In the genomic region with DNA sequence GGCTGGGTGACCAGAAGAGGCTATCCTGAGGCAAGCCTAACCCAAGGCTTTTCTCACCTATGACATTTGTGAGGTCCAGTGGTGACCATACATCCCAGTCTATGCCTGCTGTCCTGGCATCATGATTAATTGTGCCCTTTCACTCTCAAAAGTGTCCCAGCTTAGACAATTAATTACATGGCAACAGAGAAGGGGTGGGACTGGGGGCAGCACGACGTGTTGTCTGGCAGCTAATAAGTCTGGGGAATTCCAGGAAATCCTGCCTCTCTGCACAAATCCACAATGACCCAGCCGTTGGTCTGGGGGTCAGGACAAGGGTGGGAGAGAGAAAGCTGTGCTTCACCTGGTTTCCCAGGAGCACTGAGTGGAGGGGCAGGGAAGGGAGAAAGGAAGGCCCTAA, we compare ENCODE assay signal across 23 cellular contexts. TPM values are rescaled to one million over a fixed set of nuclear protein-coding genes. Genes with fewer than 3 reads are reported as not detected.
DNase-seq lines count a peak whose midpoint lies in the region; ATAC-seq and TF ChIP-seq lines count a peak whose summit lies in the region.
"Had no signal": no experiment of that assay in that cellular context is flagged by ENCODE, and none has a peak within 500 bp of the region (broad histone marks: within the 10 kb centered on the region; RNA-seq: fewer than 3 reads in every experiment).

No MANE protein-coding gene starts in this region.

- 11 to 18% (median 15%) methylated on average over 3 of the region's 3 CpGs for WGBS in adrenal gland, 4 donors

- peak overlapping the region in 4 of 5 donors; percentile 34 to 90 (median 68) for H3K27ac ChIP-seq in adrenal gland
- H3K27ac ChIP-seq in coronary artery = peak overlapping the region in 1 of 2 donors; percentile 90
- peak overlapping the region; percentile 96 for H3K27ac ChIP-seq in substantia nigra (ENCODE audit: low read depth, low read length, poor library complexity, severe bottlenecking)
- H3K27ac ChIP-seq: pancreas, testis had no signal

- TF ChIP-seq CTCF in adrenal gland (IDR thresholded peaks at IDR 0.05) = no peak
- no peak for TF ChIP-seq CTCF in coronary artery (IDR thresholded peaks at IDR 0.05)

- DNase-seq in adrenal gland = no peak
- DNase-seq in coronary artery (ENCODE audit: low spot score) = no peak
- peak; percentile 26 for DNase-seq in medulla oblongata (ENCODE audit: extremely low spot score)
- DNase-seq in substantia nigra (lab: John Stamatoyannopoulos, UW) = peak in 2 of 49 donors; percentile 45 to 57
- DNase-seq in activated naive CD4-positive, alpha-beta T cell treated with anti-CD3 and anti-CD28 coated beads, Interleukin-2, amount 50 U/mL, for 72 hours (ENCODE audit: low spot score in 2 of 2) = no peak
- DNase-seq in activated CD4-positive, alpha-beta T cell treated with anti-CD3 and anti-CD28 coated beads, Interleukin-2, amount 10 ng/mL, durations not matched to agents 7 days and 5 days = no peak
- DNase-seq in NCI-H345 (lab: John Stamatoyannopoulos, UW) = no peak
- DNase-seq: activated B cell treated with CpG ODN at 0.5 μM for 24 hours; activated CD4-positive, alpha-beta memory T cell treated with anti-CD3 and anti-CD28 coated beads, Interleukin-2, amount 10 ng/mL, durations not matched to agents 7 days and 5 days; activated gamma-delta T cell; CD4-positive, CD25-positive, alpha-beta regulatory T cell; H9; MM.1S; natural killer cell; NCI-H1436 treated with DMSO at 0.1 percent for 48 hours; NCI-H2171; NCI-H526; pancreas; stimulated activated CD4-positive, alpha-beta T cell treated with anti-CD3 and anti-CD28 coated beads, Interleukin-2, amount 100 ng/mL, for 24 hours; T1000; testis had no signal

- H3K4me3 ChIP-seq in adrenal gland (peak overlapping the region in 1 of 4 donors; percentile 34), coronary artery (peak overlapping the region; percentile 28)
- H3K4me3 ChIP-seq: K562, pancreas, testis had no signal

- H3K27me3 ChIP-seq in adrenal gland = no peaks in the 10 kb centered on the region
- H3K27me3 ChIP-seq: pancreas, testis had no signal

- peaks cover 21% of the 10 kb centered on the region for H3K4me1 Mint-ChIP-seq in activated CD4-positive, alpha-beta T cell treated with anti-CD3 and anti-CD28 coated beads, Interleukin-2, amount 10 ng/mL, durations not matched to agents 7 days and 5 days

- H3K9me3 Mint-ChIP-seq in activated naive CD4-positive, alpha-beta T cell treated with anti-CD3 and anti-CD28 coated beads, Interleukin-2, amount 50 U/mL, for 72 hours = no peaks in the 10 kb centered on the region
- H3K9me3 Mint-ChIP-seq in activated CD4-positive, alpha-beta T cell treated with anti-CD3 and anti-CD28 coated beads, Interleukin-2, amount 10 ng/mL, durations not matched to agents 7 days and 5 days = no peaks in the 10 kb centered on the region
- H3K9me3 Mint-ChIP-seq: activated B cell treated with CpG ODN at 0.5 μM for 24 hours; activated CD4-positive, alpha-beta memory T cell treated with anti-CD3 and anti-CD28 coated beads, Interleukin-2, amount 10 ng/mL, durations not matched to agents 7 days and 5 days; CD4-positive, CD25-positive, alpha-beta regulatory T cell; H9; natural killer cell; stimulated activated effector memory CD8-positive, alpha-beta T cell treated with anti-CD3 and anti-CD28 coated beads, Interleukin-12 subunit alpha, Interleukin-12 subunit beta, amount 100 ng/mL, for 72 hours had no signal

- H3K36me3 Mint-ChIP-seq in activated naive CD4-positive, alpha-beta T cell treated with anti-CD3 and anti-CD28 coated beads, Interleukin-2, amount 50 U/mL, for 72 hours = no peaks in the 10 kb centered on the region
- H3K36me3 Mint-ChIP-seq in activated CD4-positive, alpha-beta T cell treated with anti-CD3 and anti-CD28 coated beads, Interleukin-2, amount 10 ng/mL, durations not matched to agents 7 days and 5 days (ENCODE audit: low read depth) = no peaks in the 10 kb centered on the region
- H3K36me3 Mint-ChIP-seq: natural killer cell; stimulated activated effector memory CD8-positive, alpha-beta T cell treated with anti-CD3 and anti-CD28 coated beads, Interleukin-12 subunit alpha, Interleukin-12 subunit beta, amount 100 ng/mL, for 72 hours had no signal

- H3K4me1 ChIP-seq in adrenal gland (replicated peaks in 1 of 2) = peaks cover 59 to 74% of the 10 kb centered on the region in 2 donors
- H3K4me1 ChIP-seq: pancreas, testis had no signal

- H3K27ac Mint-ChIP-seq in activated naive CD4-positive, alpha-beta T cell treated with anti-CD3 and anti-CD28 coated beads, Interleukin-2, amount 50 U/mL, for 72 hours = no peak overlapping the region
- H3K27ac Mint-ChIP-seq in activated CD4-positive, alpha-beta T cell treated with anti-CD3 and anti-CD28 coated beads, Interleukin-2, amount 10 ng/mL, durations not matched to agents 7 days and 5 days = no peak overlapping the region
- H3K27ac Mint-ChIP-seq: activated B cell treated with CpG ODN at 0.5 μM for 24 hours; activated CD4-positive, alpha-beta memory T cell treated with anti-CD3 and anti-CD28 coated beads, Interleukin-2, amount 10 ng/mL, durations not matched to agents 7 days and 5 days; CD4-positive, CD25-positive, alpha-beta regulatory T cell; H9; natural killer cell had no signal

- ATAC-seq in activated naive CD4-positive, alpha-beta T cell treated with anti-CD3 and anti-CD28 coated beads, Interleukin-2, amount 50 U/mL, for 72 hours = no peak
- ATAC-seq: K562; natural killer cell; stimulated activated effector memory CD8-positive, alpha-beta T cell treated with anti-CD3 and anti-CD28 coated beads, Interleukin-12 subunit alpha, Interleukin-12 subunit beta, amount 100 ng/mL, for 72 hours had no signal

- no peaks in the 10 kb centered on the region for H3K9me3 ChIP-seq in adrenal gland (replicated peaks in 1 of 3)
- H3K9me3 ChIP-seq: pancreas, testis had no signal

- intact Hi-C loops in adrenal gland (cut with DNase I) = loop anchor here in 1 of 2 donors (10.0 kb wide), 1 partner anchor 476 kb away; no protein-coding TSS in a partner anchor

- H3K36me3 ChIP-seq in adrenal gland (replicated peaks in 1 of 2) = no peaks in the 10 kb centered on the region
- H3K36me3 ChIP-seq: pancreas had no signal

- POLR2A ChIA-PET in activated CD4-positive, alpha-beta T cell treated with anti-CD3 and anti-CD28 coated beads, Interleukin-2, amount 10 ng/mL, durations not matched to agents 7 days and 5 days (lab: Charles Lee) = no interaction called here

- H3K27me3 Mint-ChIP-seq in activated CD4-positive, alpha-beta T cell treated with anti-CD3 and anti-CD28 coated beads, Interleukin-2, amount 10 ng/mL, durations not matched to agents 7 days and 5 days = peaks cover 27% of the 10 kb centered on the region

- CTCF ChIA-PET in activated CD4-positive, alpha-beta T cell treated with anti-CD3 and anti-CD28 coated beads, Interleukin-2, amount 10 ng/mL, durations not matched to agents 7 days and 5 days (lab: Charles Lee) = interaction anchor here (0.5 to 3.3 kb wide), 7 partner anchors 9 to 179 kb away, joined by 3 to 14 read pairs (median 3); no protein-coding TSS in a partner anchor

- no peak for TF ChIP-seq POLR2A in adrenal gland (IDR thresholded peaks at IDR 0.05)

- H3K4me3 Mint-ChIP-seq in activated CD4-positive, alpha-beta T cell treated with anti-CD3 and anti-CD28 coated beads, Interleukin-2, amount 10 ng/mL, durations not matched to agents 7 days and 5 days = no peak overlapping the region
- H3K4me3 Mint-ChIP-seq: activated B cell treated with CpG ODN at 0.5 μM for 24 hours; activated CD4-positive, alpha-beta memory T cell treated with anti-CD3 and anti-CD28 coated beads, Interleukin-2, amount 10 ng/mL, durations not matched to agents 7 days and 5 days; natural killer cell; stimulated activated effector memory CD8-positive, alpha-beta T cell treated with anti-CD3 and anti-CD28 coated beads, Interleukin-12 subunit alpha, Interleukin-12 subunit beta, amount 100 ng/mL, for 72 hours had no signal

RNA-seq across cellular contexts. Expression of gene MTMR4, which starts 14.0 kb away (rescaled TPM):
- total RNA-seq in adrenal gland = 10 to 100 TPM; 36.4 to 72.0 (median 43.7) TPM
- polyA plus RNA-seq in adrenal gland = 10 to 100 TPM; 11.4 to 43.1 (median 17.0) TPM
- total RNA-seq in activated naive CD4-positive, alpha-beta T cell treated with anti-CD3 and anti-CD28 coated beads, Interleukin-2, amount 50 U/mL, for 72 hours = 10 to 100 TPM; 55.2 to 73.3 TPM
- 10 to 100 TPM; 48.9 to 55.9 TPM for total RNA-seq in activated CD4-positive, alpha-beta T cell treated with anti-CD3 and anti-CD28 coated beads, Interleukin-2, amount 10 ng/mL, durations not matched to agents 7 days and 5 days

RNA-seq across cellular contexts. Expression of gene HSF5, which starts 40.2 kb away (rescaled TPM):
- total RNA-seq in adrenal gland = not detected
- polyA plus RNA-seq in adrenal gland = under 1 TPM; 0.03 to 0.08 (median 0.04) TPM
- total RNA-seq in activated naive CD4-positive, alpha-beta T cell treated with anti-CD3 and anti-CD28 coated beads, Interleukin-2, amount 50 U/mL, for 72 hours = 1 to 10 TPM; 2.0 to 3.9 TPM
- under 1 TPM; 0.77 to 0.89 TPM for total RNA-seq in activated CD4-positive, alpha-beta T cell treated with anti-CD3 and anti-CD28 coated beads, Interleukin-2, amount 10 ng/mL, durations not matched to agents 7 days and 5 days
- total RNA-seq: H9, K562 had no signal
- polyA plus RNA-seq: pancreas had no signal
